ENCODE assay signal across 12 cellular contexts in the genomic region with DNA sequence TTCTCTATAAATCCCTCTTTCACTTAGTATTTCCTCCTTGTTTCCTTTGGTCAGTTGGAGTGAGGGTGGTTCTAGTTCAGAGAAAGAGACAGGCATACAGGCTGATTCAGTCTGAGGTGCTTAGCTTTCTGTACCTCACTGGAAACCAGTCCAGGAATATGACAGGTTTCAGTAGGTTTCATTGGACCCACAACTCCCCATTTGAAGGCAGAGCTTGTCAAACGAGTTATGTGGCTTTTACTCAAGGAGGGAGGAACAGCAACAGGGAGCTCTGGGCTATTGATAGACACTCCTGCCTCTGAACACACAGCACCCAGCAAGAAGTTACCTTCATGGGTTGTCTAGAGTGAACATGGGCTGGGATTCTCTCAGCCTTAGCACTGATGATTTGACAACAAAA. TPM values are rescaled to one million over a fixed set of nuclear protein-coding genes. Genes with fewer than 3 reads are reported as not detected.
DNase-seq lines count a peak whose midpoint lies in the region; ATAC-seq and TF ChIP-seq lines count a peak whose summit lies in the region.
"Had no signal": no experiment of that assay in that cellular context is flagged by ENCODE, and none has a peak within 500 bp of the region (broad histone marks: within the 10 kb centered on the region; RNA-seq: fewer than 3 reads in every experiment).

No MANE protein-coding gene starts in this region.

- H3K9ac ChIP-seq in neural progenitor cell, result no peak overlapping the region

- peak overlapping the region; percentile 98 for H3K27ac Mint-ChIP-seq in Caco-2 (ENCODE audit: unreplicated experiment)
- H3K27ac Mint-ChIP-seq in neural progenitor cell, result no peak overlapping the region
- H3K27ac Mint-ChIP-seq: activated naive CD8-positive, alpha-beta T cell had no signal

- intact Hi-C loops in Caco-2 (cut with micrococcal nuclease; ENCODE audit: unreplicated experiment) (loop anchor here (2.0 kb wide), 1 partner anchor 15 kb away; a partner anchor contains a TSS), prostate gland (cut with DNase I) (no loop called here)

- no peaks in the 10 kb centered on the region for H3K27me3 Mint-ChIP-seq in Caco-2 (ENCODE audit: insufficient read depth, unreplicated experiment)
- peaks cover 5% of the 10 kb centered on the region for H3K27me3 Mint-ChIP-seq in neural progenitor cell (ENCODE audit: insufficient read depth, low read depth)

- H3F3A ChIP-seq in neural progenitor cell (ENCODE audit: low read depth), result peaks cover 30% of the 10 kb centered on the region

- WGBS in prostate gland, result 24% methylated on average over 1 of the region's 1 CpG

- H3K4me1 ChIP-seq in Caco-2 (peaks cover 100% of the 10 kb centered on the region), prostate gland (replicated peaks) (peaks cover 56% of the 10 kb centered on the region), neural progenitor cell (peaks cover 63% of the 10 kb centered on the region)

- H3K36me3 Mint-ChIP-seq in Caco-2 (ENCODE audit: insufficient read depth, unreplicated experiment) (peaks cover 94% of the 10 kb centered on the region), neural progenitor cell (peaks cover 8% of the 10 kb centered on the region)

- TF ChIP-seq POLR2A in prostate gland (IDR thresholded peaks at IDR 0.05), result peak; percentile 65

- ATAC-seq in esophagus mucosa (peak; percentile 72), GM21723 (IDR thresholded peaks at IDR 0.05; ENCODE audit: unreplicated experiment) (no peak)

- CTCF ChIA-PET in Caco-2 (lab: Charles Lee), result interaction anchor here (1.1 to 1.6 kb wide), 6 partner anchors 8 to 259 kb away, joined by 3 to 5 read pairs (median 4); a partner anchor contains a TSS

- no peaks in the 10 kb centered on the region for H3K9me3 ChIP-seq in Caco-2
- H3K9me3 ChIP-seq in prostate gland, result no peaks in the 10 kb centered on the region
- H3K9me3 ChIP-seq in neural progenitor cell (ENCODE audit: low read depth), result no peaks in the 10 kb centered on the region

- no peaks in the 10 kb centered on the region for H3K27me3 ChIP-seq in Caco-2 (replicated peaks; ENCODE audit: control insufficient read depth, insufficient read depth, low read length)
- H3K27me3 ChIP-seq in prostate gland (replicated peaks; ENCODE audit: insufficient read depth), result no peaks in the 10 kb centered on the region
- H3K27me3 ChIP-seq in neural progenitor cell, result no peaks in the 10 kb centered on the region

- POLR2A ChIA-PET in Caco-2 (lab: Charles Lee), result interaction anchor here (0.5 to 2.8 kb wide), 5 partner anchors 9 to 38 kb away, joined by 5 to 16 read pairs (median 6); a partner anchor contains a TSS

- no peak overlapping the region for H3K4me3 ChIP-seq in Caco-2 (ENCODE audit: low read depth, low read length)
- H3K4me3 ChIP-seq in prostate gland, result no peak overlapping the region
- no peak overlapping the region for H3K4me3 ChIP-seq in neural progenitor cell

- peaks cover 98% of the 10 kb centered on the region for H4K20me1 ChIP-seq in neural progenitor cell (ENCODE audit: low read depth)

- no peak overlapping the region for H3K4me2 ChIP-seq in neural progenitor cell

- peaks cover 98% of the 10 kb centered on the region for H3K79me2 ChIP-seq in neural progenitor cell (ENCODE audit: low read depth)

- no TSS peak for BruUV-seq in Caco-2 (replicated peaks; lab: Mats Ljungman, UMichigan)

- H3K9me3 Mint-ChIP-seq in Caco-2 (ENCODE audit: unreplicated experiment) (no peaks in the 10 kb centered on the region), neural progenitor cell (no peaks in the 10 kb centered on the region)

- no peak for TF ChIP-seq CTCF in Caco-2 (IDR thresholded peaks at IDR 0.05; ENCODE audit: insufficient read depth in 1 of 2, low read depth in 1 of 2, low read length in 1 of 2, severe bottlenecking in 1 of 2, unreplicated experiment in 1 of 2)
- no peak for TF ChIP-seq CTCF in prostate gland (IDR thresholded peaks at IDR 0.05)
- TF ChIP-seq CTCF in neural progenitor cell (IDR thresholded peaks at IDR 0.05), result no peak

- H3K4me1 Mint-ChIP-seq in Caco-2 (ENCODE audit: low read depth, unreplicated experiment) (peaks cover 78% of the 10 kb centered on the region), neural progenitor cell (peaks cover 73% of the 10 kb centered on the region)

- peak overlapping the region; percentile 60 for H3K4me3 Mint-ChIP-seq in Caco-2 (ENCODE audit: unreplicated experiment)
- H3K4me3 Mint-ChIP-seq in neural progenitor cell, result no peak overlapping the region
- H3K4me3 Mint-ChIP-seq: activated naive CD8-positive, alpha-beta T cell had no signal

- H3K27ac ChIP-seq in prostate gland (peak overlapping the region; percentile 89 to 95), neural progenitor cell (no peak overlapping the region)

- H3K36me3 ChIP-seq in Caco-2 (ENCODE audit: control insufficient read depth, insufficient read depth, low read length) (0 out of 2 replicates have a peak, but pooled peaks cover 2% of the 10 kb centered on the region), prostate gland (no peaks in the 10 kb centered on the region), neural progenitor cell (no peaks in the 10 kb centered on the region)

- peak; percentile 79 to 84 for DNase-seq in Caco-2
- peak; percentile 64 to 71 for DNase-seq in NCI-H526 (lab: John Stamatoyannopoulos, UW)
- DNase-seq in prostate gland (ENCODE audit: low spot score), result peak; percentile 89
- no peak for DNase-seq in neural progenitor cell (ENCODE audit: low spot score)
- no peak for DNase-seq in germinal center (ENCODE audit: low spot score)
- no peak for DNase-seq in 8988T
- DNase-seq: DMS79 treated with DMSO at 0.1 percent for 48 hours, hippocampal formation, NCI-H187 had no signal

- no peak overlapping the region for H2AFZ ChIP-seq in neural progenitor cell (replicated peaks)

RNA-seq across cellular contexts. Expression of a gene that starts 14.5 kb away (rescaled TPM):
- total RNA-seq in Caco-2 (2022), result 605 and 658 TPM in 2 replicates
- 455 TPM for total RNA-seq in esophagus mucosa
- total RNA-seq in prostate gland, result 100 to 1,000 TPM; 312 to 330 TPM
- 127 and 233 TPM in 2 replicates for total RNA-seq in neural progenitor cell (ENCODE audit: low replicate concordance)

RNA-seq across cellular contexts. Expression of a gene that starts 43.0 kb away (rescaled TPM):
- total RNA-seq in Caco-2 (2022) (354 and 380 TPM in 2 replicates), esophagus mucosa (304 TPM), prostate gland (100 to 1,000 TPM; 368 to 618 TPM), neural progenitor cell (ENCODE audit: low replicate concordance) (261 and 432 TPM in 2 replicates)

RNA-seq across cellular contexts. Expression of a gene that starts 44.2 kb away (rescaled TPM):
- 1.7 and 2.4 TPM in 2 replicates for total RNA-seq in Caco-2 (2022)
- 3.4 TPM for total RNA-seq in esophagus mucosa
- total RNA-seq in prostate gland, result 10 to 100 TPM in 1 of 2 donors, 1 to 10 TPM in 1; 1.6 to 14.1 TPM
- 1.9 and 3.6 TPM in 2 replicates for total RNA-seq in neural progenitor cell (ENCODE audit: low replicate concordance)

Comparison
In these comparisons a context has a peak if more than half of its experiments do, and no peak if none do; other contexts are left out.
1. DNase-seq: peak in Caco-2 (2 of 2), NCI-H526 (2 of 2) and prostate gland (single experiment); none in neural progenitor cell (single experiment), germinal center (single experiment) and 8988T (single experiment).